8 cellular contexts compared by ENCODE assay signal in genomic region chr13:32164622-32165268, GRCh38.
A peak's percentile ranks its signal among the peaks of the same experiment; 100 is the strongest.
DNase-seq lines count a peak whose midpoint lies in the region; ATAC-seq and TF ChIP-seq lines count a peak whose summit lies in the region.

No MANE protein-coding gene starts in this region.

- DNase-seq in Caco-2, result peak; percentile 76 to 81
- DNase-seq in GM20000 (ENCODE audit: low spot score), result peak; percentile 11
- peak; percentile 57 for DNase-seq in NCI-H1105 treated with DMSO at 0.1 percent for 48 hours (lab: John Stamatoyannopoulos, UW)
- peak; percentile 30 for DNase-seq in epithelial cell of proximal tubule (ENCODE audit: low read depth)
- peak; percentile 96 for DNase-seq in myocyte (ENCODE audit: low read depth)
- no peak for DNase-seq in activated T-helper 2 cell treated with anti-CD3 and anti-CD28 coated beads, Interferon-gamma antibody, Interleukin-2, Interleukin-4, amounts not matched to agents 10 μg/mL and 5 μg/mL and 100 μg/mL, durations not matched to agents 14 hours and 24 hours and 36 hours (ENCODE audit: low spot score)

- no peaks in the 10 kb centered on the region for H3K9me3 ChIP-seq in Caco-2

- peaks cover 46% of the 10 kb centered on the region for H3K4me1 Mint-ChIP-seq in Caco-2 (ENCODE audit: low read depth, unreplicated experiment)
- peaks cover 2% of the 10 kb centered on the region for H3K4me1 Mint-ChIP-seq in activated T-helper 2 cell treated with anti-CD3 and anti-CD28 coated beads, Interferon-gamma antibody, Interleukin-2, Interleukin-4, amounts not matched to agents 10 μg/mL and 5 μg/mL and 100 μg/mL, durations not matched to agents 14 hours and 24 hours and 36 hours (ENCODE audit: low read depth)

- H3K27ac Mint-ChIP-seq in Caco-2 (ENCODE audit: unreplicated experiment), result peak overlapping the region; percentile 82
- no peak overlapping the region for H3K27ac Mint-ChIP-seq in activated T-helper 2 cell treated with anti-CD3 and anti-CD28 coated beads, Interferon-gamma antibody, Interleukin-2, Interleukin-4, amounts not matched to agents 10 μg/mL and 5 μg/mL and 100 μg/mL, durations not matched to agents 14 hours and 24 hours and 36 hours

- no peaks in the 10 kb centered on the region for H3K27me3 Mint-ChIP-seq in Caco-2 (ENCODE audit: insufficient read depth, unreplicated experiment)
- no peaks in the 10 kb centered on the region for H3K27me3 Mint-ChIP-seq in activated T-helper 2 cell treated with anti-CD3 and anti-CD28 coated beads, Interferon-gamma antibody, Interleukin-2, Interleukin-4, amounts not matched to agents 10 μg/mL and 5 μg/mL and 100 μg/mL, durations not matched to agents 14 hours and 24 hours and 36 hours (ENCODE audit: low read depth)

- H3K36me3 ChIP-seq in Caco-2 (ENCODE audit: control insufficient read depth, insufficient read depth, low read length), result no peaks in the 10 kb centered on the region; the same call in 1 of the 2 replicates

- CTCF ChIA-PET in Caco-2 (lab: Charles Lee), result interaction anchor here (0.6 to 2.5 kb wide), 15 partner anchors 12 to 255 kb away, joined by 3 to 15 read pairs (median 4); partner anchors contain the start of genes BRCA2 and ZAR1L

- peaks cover 19% of the 10 kb centered on the region for H3K36me3 Mint-ChIP-seq in Caco-2 (ENCODE audit: insufficient read depth, unreplicated experiment)
- H3K36me3 Mint-ChIP-seq in activated T-helper 2 cell treated with anti-CD3 and anti-CD28 coated beads, Interferon-gamma antibody, Interleukin-2, Interleukin-4, amounts not matched to agents 10 μg/mL and 5 μg/mL and 100 μg/mL, durations not matched to agents 14 hours and 24 hours and 36 hours (ENCODE audit: low read depth), result peaks cover 29% of the 10 kb centered on the region

- H3K4me1 ChIP-seq in Caco-2, result peaks cover 52% of the 10 kb centered on the region

- intact Hi-C loops in Caco-2 (cut with micrococcal nuclease; ENCODE audit: unreplicated experiment), result loop anchor here (1.0 to 5.0 kb wide), 3 partner anchors 22 to 146 kb away; no protein-coding TSS in a partner anchor
- intact Hi-C loops in activated T-helper 2 cell treated with anti-CD3 and anti-CD28 coated beads, Interferon-gamma antibody, Interleukin-2, Interleukin-4, amounts not matched to agents 10 μg/mL and 5 μg/mL and 100 μg/mL, durations not matched to agents 14 hours and 24 hours and 36 hours (cut with micrococcal nuclease), result no loop called here

- H3K4me3 ChIP-seq in Caco-2 (ENCODE audit: low read depth, low read length) (no peak overlapping the region), epithelial cell of proximal tubule (ENCODE audit: low read depth, low read length) (no peak overlapping the region)

- peak; percentile 99 for ATAC-seq in SK-N-SH treated with all-trans-retinoic acid at 6 μM for 48 hours
- ATAC-seq in HG03097 (IDR thresholded peaks at IDR 0.05; ENCODE audit: low FRiP score, unreplicated experiment), result no peak

- H3K4me3 Mint-ChIP-seq in Caco-2 (ENCODE audit: unreplicated experiment), result no peak overlapping the region
- H3K4me3 Mint-ChIP-seq in activated T-helper 2 cell treated with anti-CD3 and anti-CD28 coated beads, Interferon-gamma antibody, Interleukin-2, Interleukin-4, amounts not matched to agents 10 μg/mL and 5 μg/mL and 100 μg/mL, durations not matched to agents 14 hours and 24 hours and 36 hours (ENCODE audit: low read depth), result no peak overlapping the region

- no peaks in the 10 kb centered on the region for H3K9me3 Mint-ChIP-seq in Caco-2 (ENCODE audit: unreplicated experiment)
- H3K9me3 Mint-ChIP-seq in activated T-helper 2 cell treated with anti-CD3 and anti-CD28 coated beads, Interferon-gamma antibody, Interleukin-2, Interleukin-4, amounts not matched to agents 10 μg/mL and 5 μg/mL and 100 μg/mL, durations not matched to agents 14 hours and 24 hours and 36 hours, result no peaks in the 10 kb centered on the region

- peak; percentile 73 to 77 for TF ChIP-seq CTCF in Caco-2 (IDR thresholded peaks at IDR 0.05; ENCODE audit: insufficient read depth in 1 of 2, low read depth in 1 of 2, low read length in 1 of 2, severe bottlenecking in 1 of 2, unreplicated experiment in 1 of 2)
- peak; percentile 4 for TF ChIP-seq CTCF in GM20000 (IDR thresholded peaks at IDR 0.05; ENCODE audit: extremely low read depth, missing control alignments)
- peak; percentile 89 for TF ChIP-seq CTCF in epithelial cell of proximal tubule (conservative IDR thresholded peaks at IDR 0.05; ENCODE audit: low read depth, low read length)

- BruUV-seq in Caco-2 (replicated peaks; lab: Mats Ljungman, UMichigan), result no TSS peak

- H3K27me3 ChIP-seq in Caco-2 (replicated peaks; ENCODE audit: control insufficient read depth, insufficient read depth, low read length), result no peaks in the 10 kb centered on the region

- POLR2A ChIA-PET in Caco-2 (lab: Charles Lee), result interaction anchor here (1.1 kb wide), 1 partner anchor 77 kb away, joined by 3 read pairs; no protein-coding TSS in a partner anchor

TF ChIP-seq in SK-N-SH treated with all-trans-retinoic acid at 6 μM for 48 hours, 23 proteins besides CTCF, POLR2A, EP300 and RAD21:
- no peak for TF ChIP-seq SNAI2 (CRISPR knock-in tag; IDR thresholded peaks at IDR 0.05)
- no peak for TF ChIP-seq GLIS3 (CRISPR knock-in tag; IDR thresholded peaks at IDR 0.05)
- TF ChIP-seq POU6F1 (CRISPR knock-in tag; IDR thresholded peaks at IDR 0.05; ENCODE audit: borderline replicate concordance, low read depth), result no peak
- TF ChIP-seq ZNF70 (CRISPR knock-in tag; IDR thresholded peaks at IDR 0.05), result no peak
- TF ChIP-seq CSDC2 (CRISPR knock-in tag; IDR thresholded peaks at IDR 0.05), result no peak
- TF ChIP-seq, protein P1, sequence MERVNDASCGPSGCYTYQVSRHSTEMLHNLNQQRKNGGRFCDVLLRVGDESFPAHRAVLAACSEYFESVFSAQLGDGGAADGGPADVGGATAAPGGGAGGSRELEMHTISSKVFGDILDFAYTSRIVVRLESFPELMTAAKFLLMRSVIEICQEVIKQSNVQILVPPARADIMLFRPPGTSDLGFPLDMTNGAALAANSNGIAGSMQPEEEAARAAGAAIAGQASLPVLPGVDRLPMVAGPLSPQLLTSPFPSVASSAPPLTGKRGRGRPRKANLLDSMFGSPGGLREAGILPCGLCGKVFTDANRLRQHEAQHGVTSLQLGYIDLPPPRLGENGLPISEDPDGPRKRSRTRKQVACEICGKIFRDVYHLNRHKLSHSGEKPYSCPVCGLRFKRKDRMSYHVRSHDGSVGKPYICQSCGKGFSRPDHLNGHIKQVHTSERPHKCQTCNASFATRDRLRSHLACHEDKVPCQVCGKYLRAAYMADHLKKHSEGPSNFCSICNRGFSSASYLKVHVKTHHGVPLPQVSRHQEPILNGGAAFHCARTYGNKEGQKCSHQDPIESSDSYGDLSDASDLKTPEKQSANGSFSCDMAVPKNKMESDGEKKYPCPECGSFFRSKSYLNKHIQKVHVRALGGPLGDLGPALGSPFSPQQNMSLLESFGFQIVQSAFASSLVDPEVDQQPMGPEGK (CRISPR knock-in tag; IDR thresholded peaks at IDR 0.05; ENCODE audit: borderline replicate concordance), result no peak

Comparison
In these comparisons a context has a peak if more than half of its experiments do, and no peak if none do; other contexts are left out.
1. CTCF ChIP-seq: peak in every context shown above with its lines; median percentile 89 in epithelial cell of proximal tubule; 75 in Caco-2; 4 in GM20000.